Comparison of ENCODE assay signal across 18 cellular contexts in genomic region chr5:158792186-158792585, GRCh38.
DNase-seq lines count a peak whose midpoint lies in the region; ATAC-seq, FAIRE-seq and TF ChIP-seq lines count a peak whose summit lies in the region.
"Had no signal": no experiment of that assay in that cellular context is flagged by ENCODE, and none has a peak within 500 bp of the region (broad histone marks: within the 10 kb centered on the region; RNA-seq: fewer than 3 reads in every experiment).

No MANE protein-coding gene starts in this region.

- FAIRE-seq in GM12891 (lab: Jason Lieb, UNC) = no peak
- FAIRE-seq: D721Med, G401.6, GM12892, GM18507 had no signal

- no peak for TF ChIP-seq POLR2A in GM12891 (IDR thresholded peaks at IDR 0.05; ENCODE audit: low read depth, low read length)

- no peak for ATAC-seq in activated CD4-positive, CD25-positive, alpha-beta regulatory T cell treated with anti-CD3 and anti-CD28 coated beads, Interleukin-2, amount 50 U/mL, for 24 hours

- no peak for TF ChIP-seq CTCF in left ventricle myocardium inferior (IDR thresholded peaks at IDR 0.05; ENCODE audit: borderline replicate concordance)

- no peak overlapping the region for H3K4me3 ChIP-seq in left ventricle myocardium inferior
- no peak overlapping the region for H3K4me3 ChIP-seq in subcutaneous abdominal adipose tissue (ENCODE audit: low read depth in 1 of 5, low read length in 5 of 5)
- H3K4me3 ChIP-seq: GM23248, HAP-1 had no signal

- intact Hi-C loops in left ventricle myocardium inferior (cut with micrococcal nuclease) (no loop called here), cardiac septum (cut with DNase I) (no loop called here)

- H3K4me1 ChIP-seq in left ventricle myocardium inferior (peaks cover 15% of the 10 kb centered on the region), subcutaneous abdominal adipose tissue (ENCODE audit: control insufficient read depth in 5 of 5, insufficient read depth in 5 of 5, low read length in 5 of 5) (peaks cover 2 to 37% (median 7%) of the 10 kb centered on the region in 5 donors)
- H3K4me1 ChIP-seq: Caco-2, HAP-1 had no signal

- H3K27ac ChIP-seq in left ventricle myocardium inferior (replicated peaks) = peak overlapping the region; percentile 9
- peak overlapping the region; percentile 98 for H3K27ac ChIP-seq in subcutaneous abdominal adipose tissue (ENCODE audit: low read depth, low read length)
- H3K27ac ChIP-seq: C4-2B, GM23248, HL-60 had no signal

- H3K9ac ChIP-seq in subcutaneous abdominal adipose tissue (ENCODE audit: low read length in 5 of 5) = no peak overlapping the region
- H3K9ac ChIP-seq: GM23248 had no signal

- no peak for DNase-seq in left ventricle myocardium inferior
- no peak for DNase-seq in cardiac septum (ENCODE audit: low spot score)
- DNase-seq in epidermal melanocyte (ENCODE audit: insufficient read length, low spot score) = peak; percentile 26
- no peak for DNase-seq in GM12891 (ENCODE audit: insufficient read length, low spot score)
- no peak for DNase-seq in NCI-H524 treated with DMSO at 0.1 percent for 48 hours (lab: John Stamatoyannopoulos, UW)
- DNase-seq: 8988T; Caco-2; CD4-positive, alpha-beta T cell; GM23248 had no signal

- no peaks in the 10 kb centered on the region for H3K9me3 ChIP-seq in left ventricle myocardium inferior (replicated peaks)
- H3K9me3 ChIP-seq in subcutaneous abdominal adipose tissue (ENCODE audit: control insufficient read depth in 5 of 5, low read length in 5 of 5) = no peaks in the 10 kb centered on the region
- H3K9me3 ChIP-seq: Caco-2, HAP-1 had no signal

- H3K27me3 ChIP-seq in left ventricle myocardium inferior (ENCODE audit: low read depth) = no peaks in the 10 kb centered on the region
- H3K27me3 ChIP-seq in subcutaneous abdominal adipose tissue (ENCODE audit: control insufficient read depth in 5 of 5, insufficient read depth in 4 of 5, low read length in 5 of 5) = no peaks in the 10 kb centered on the region

- H3K36me3 ChIP-seq in left ventricle myocardium inferior = peaks cover 14% of the 10 kb centered on the region
- H3K36me3 ChIP-seq in subcutaneous abdominal adipose tissue (ENCODE audit: control insufficient read depth in 5 of 5, insufficient read depth in 5 of 5, low read length in 5 of 5) = peaks cover 22 to 42% (median 30%) of the 10 kb centered on the region in 5 donors
- H3K36me3 ChIP-seq: HAP-1 had no signal

TF ChIP-seq in GM12891, 5 proteins besides CTCF, POLR2A, EP300 and RAD21:
- TF ChIP-seq POU2F2 (IDR thresholded peaks at IDR 0.05; ENCODE audit: low read depth, low read length) (no peak), SPI1 (IDR thresholded peaks at IDR 0.05; ENCODE audit: low read depth, low read length) (no peak), TAF1 (IDR thresholded peaks at IDR 0.05; ENCODE audit: low read depth, low read length) (no peak), POLR2AphosphoS5 (IDR thresholded peaks at IDR 0.05; ENCODE audit: low read depth, low read length) (no peak), PAX5 (IDR thresholded peaks at IDR 0.05; ENCODE audit: insufficient read depth, low read length, severe bottlenecking) (no peak)
